23 cellular contexts compared by ENCODE assay signal in the genomic region with DNA sequence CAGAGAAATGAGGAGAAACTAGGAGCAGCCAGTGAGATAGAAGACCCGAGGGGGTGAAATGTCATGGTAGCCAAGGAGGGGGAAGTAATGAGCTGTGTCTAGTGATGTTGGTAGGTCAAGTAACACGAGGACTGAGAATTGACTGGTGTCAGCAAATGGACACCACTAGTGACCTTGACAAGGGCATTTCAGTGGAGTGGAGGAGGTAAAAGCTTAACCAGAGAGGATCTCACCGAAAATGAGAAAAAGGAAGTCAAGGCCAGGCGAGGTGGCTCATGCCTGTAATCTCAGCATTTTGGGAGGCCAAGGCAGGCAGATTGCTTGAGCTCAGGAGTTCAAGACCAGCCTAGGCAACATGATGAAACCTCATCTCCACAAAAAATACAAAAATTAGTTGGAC. TPM values are rescaled to one million over a fixed set of nuclear protein-coding genes. Genes with fewer than 3 reads are reported as not detected.
DNase-seq lines count a peak whose midpoint lies in the region; ATAC-seq and TF ChIP-seq lines count a peak whose summit lies in the region.
"Had no signal": no experiment of that assay in that cellular context is flagged by ENCODE, and none has a peak within 500 bp of the region (broad histone marks: within the 10 kb centered on the region; RNA-seq: fewer than 3 reads in every experiment).

No MANE protein-coding gene starts in this region.

- ATAC-seq in activated CD8-positive, alpha-beta memory T cell treated with anti-CD3 and anti-CD28 coated beads, Interleukin-2, amount 10 ng/mL, durations not matched to agents 7 days and 5 days, result no peak
- ATAC-seq in memory B cell (ENCODE audit: low read depth) (no peak), HG03521 (IDR thresholded peaks at IDR 0.05; ENCODE audit: unreplicated experiment) (no peak), HG03045 (IDR thresholded peaks at IDR 0.05; ENCODE audit: unreplicated experiment) (no peak)
- ATAC-seq: A549, GM12878 had no signal

- peaks cover 17% of the 10 kb centered on the region for H4K20me1 ChIP-seq in neural progenitor cell (ENCODE audit: low read depth)

- H3K79me2 ChIP-seq in neural progenitor cell (ENCODE audit: low read depth), result peaks cover 17% of the 10 kb centered on the region

- no peak for TF ChIP-seq CTCF in neural progenitor cell (IDR thresholded peaks at IDR 0.05)

- H3K27me3 Mint-ChIP-seq in activated CD8-positive, alpha-beta memory T cell treated with anti-CD3 and anti-CD28 coated beads, Interleukin-2, amount 10 ng/mL, durations not matched to agents 7 days and 5 days, result peaks cover 15% of the 10 kb centered on the region
- H3K27me3 Mint-ChIP-seq in memory B cell (peaks cover 5% of the 10 kb centered on the region), neural progenitor cell (ENCODE audit: insufficient read depth, low read depth) (no peaks in the 10 kb centered on the region)

- H2AFZ ChIP-seq in neural progenitor cell (replicated peaks), result no peak overlapping the region
- H2AFZ ChIP-seq: GM23248 had no signal

- H3K27me3 ChIP-seq in neural progenitor cell, result no peaks in the 10 kb centered on the region
- H3K27me3 ChIP-seq: BLaER1 had no signal

- H3K9me3 ChIP-seq in neural progenitor cell (ENCODE audit: low read depth), result no peaks in the 10 kb centered on the region
- H3K9me3 ChIP-seq: A549, BLaER1 had no signal

- no peaks in the 10 kb centered on the region for H3K36me3 ChIP-seq in neural progenitor cell
- H3K36me3 ChIP-seq: BLaER1 had no signal

- no peak overlapping the region for H3K4me3 ChIP-seq in neural progenitor cell
- H3K4me3 ChIP-seq: A549, BLaER1, GM12878, GM23248 had no signal

- H3K9me3 Mint-ChIP-seq in activated CD8-positive, alpha-beta memory T cell treated with anti-CD3 and anti-CD28 coated beads, Interleukin-2, amount 10 ng/mL, durations not matched to agents 7 days and 5 days (ENCODE audit: low read depth), result no peaks in the 10 kb centered on the region
- H3K9me3 Mint-ChIP-seq in memory B cell (no peaks in the 10 kb centered on the region), neural progenitor cell (no peaks in the 10 kb centered on the region)
- H3K9me3 Mint-ChIP-seq: CD8-positive, alpha-beta memory T cell had no signal

- no peak overlapping the region for H3K9ac ChIP-seq in neural progenitor cell
- H3K9ac ChIP-seq: BLaER1, GM23248 had no signal

- DNase-seq in activated CD8-positive, alpha-beta memory T cell treated with anti-CD3 and anti-CD28 coated beads, Interleukin-2, amount 10 ng/mL, durations not matched to agents 7 days and 5 days, result peak; percentile 14
- no peak for DNase-seq in activated CD8-positive, alpha-beta memory T cell treated with anti-CD3 and anti-CD28 coated beads, Interleukin-2, amount 50 U/mL, for 4 hours
- DNase-seq in memory B cell (ENCODE audit: low spot score in 2 of 2) (no peak), neural progenitor cell (ENCODE audit: low spot score) (no peak), islet precursor cell (no peak), NCI-H524 treated with DMSO at 0.1 percent for 48 hours (lab: John Stamatoyannopoulos, UW) (no peak)
- DNase-seq: AML-193; CD8-positive, alpha-beta memory T cell; COR-L47; DMS 273 treated with DMSO at 0.1 percent for 48 hours; DMS53; DND-41; EL; GM23248; HCEC 1CT; IMR-90 had no signal

- H3K27ac Mint-ChIP-seq in activated CD8-positive, alpha-beta memory T cell treated with anti-CD3 and anti-CD28 coated beads, Interleukin-2, amount 10 ng/mL, durations not matched to agents 7 days and 5 days, result no peak overlapping the region
- H3K27ac Mint-ChIP-seq in memory B cell, result no peak overlapping the region
- H3K27ac Mint-ChIP-seq in neural progenitor cell, result no peak overlapping the region

- CTCF ChIA-PET in activated CD8-positive, alpha-beta memory T cell treated with anti-CD3 and anti-CD28 coated beads, Interleukin-2, amount 10 ng/mL, durations not matched to agents 7 days and 5 days (lab: Charles Lee), result interaction anchor here (1.1 to 1.2 kb wide), 2 partner anchors 11 to 20 kb away, joined by 3 to 4 read pairs; no protein-coding TSS in a partner anchor

- peaks cover 2% of the 10 kb centered on the region for H3F3A ChIP-seq in neural progenitor cell (ENCODE audit: low read depth)

- H3K4me2 ChIP-seq in neural progenitor cell, result no peak overlapping the region
- H3K4me2 ChIP-seq: A549, BLaER1 had no signal

- no peaks in the 10 kb centered on the region for H3K36me3 Mint-ChIP-seq in activated CD8-positive, alpha-beta memory T cell treated with anti-CD3 and anti-CD28 coated beads, Interleukin-2, amount 10 ng/mL, durations not matched to agents 7 days and 5 days
- no peaks in the 10 kb centered on the region for H3K36me3 Mint-ChIP-seq in memory B cell
- no peaks in the 10 kb centered on the region for H3K36me3 Mint-ChIP-seq in neural progenitor cell
- H3K36me3 Mint-ChIP-seq: CD14-positive monocyte had no signal

- peaks cover 24% of the 10 kb centered on the region for H3K4me1 Mint-ChIP-seq in activated CD8-positive, alpha-beta memory T cell treated with anti-CD3 and anti-CD28 coated beads, Interleukin-2, amount 10 ng/mL, durations not matched to agents 7 days and 5 days
- H3K4me1 Mint-ChIP-seq in memory B cell (peaks cover 25% of the 10 kb centered on the region), neural progenitor cell (peaks cover 19% of the 10 kb centered on the region)

- H3K4me3 Mint-ChIP-seq in activated CD8-positive, alpha-beta memory T cell treated with anti-CD3 and anti-CD28 coated beads, Interleukin-2, amount 10 ng/mL, durations not matched to agents 7 days and 5 days, result no peak overlapping the region
- H3K4me3 Mint-ChIP-seq in memory B cell (peak overlapping the region; percentile 9), neural progenitor cell (peak overlapping the region; percentile 9)
- H3K4me3 Mint-ChIP-seq: CD14-positive monocyte had no signal

- no peak overlapping the region for H3K27ac ChIP-seq in neural progenitor cell
- H3K27ac ChIP-seq: 22Rv1, A549, BLaER1, GM23248 had no signal

- H3K4me1 ChIP-seq in neural progenitor cell, result peaks cover 8% of the 10 kb centered on the region

RNA-seq across cellular contexts. Expression of gene ZYG11B, which starts 3.0 kb away (rescaled TPM):
- total RNA-seq in activated CD8-positive, alpha-beta memory T cell treated with anti-CD3 and anti-CD28 coated beads, Interleukin-2, amount 10 ng/mL, durations not matched to agents 7 days and 5 days, result 1 to 10 TPM; 7.5 to 9.8 TPM
- 36.3 and 39.5 TPM in 2 replicates for total RNA-seq in neural progenitor cell (ENCODE audit: low replicate concordance)

RNA-seq across cellular contexts. Expression of gene COA7, which starts 25.1 kb away (rescaled TPM):
- 10 to 100 TPM; 16.1 to 26.3 TPM for total RNA-seq in activated CD8-positive, alpha-beta memory T cell treated with anti-CD3 and anti-CD28 coated beads, Interleukin-2, amount 10 ng/mL, durations not matched to agents 7 days and 5 days
- total RNA-seq in neural progenitor cell (ENCODE audit: low replicate concordance), result 10.9 and 13.0 TPM in 2 replicates
